ENCODE assay signal across 13 cellular contexts in genomic region chr4:83138979-83139378, GRCh38. TPM values are rescaled to one million over a fixed set of nuclear protein-coding genes. Genes with fewer than 3 reads are reported as not detected.
DNase-seq lines count a peak whose midpoint lies in the region; ATAC-seq and TF ChIP-seq lines count a peak whose summit lies in the region.
"Had no signal": no experiment of that assay in that cellular context is flagged by ENCODE, and none has a peak within 500 bp of the region (broad histone marks: within the 10 kb centered on the region; RNA-seq: fewer than 3 reads in every experiment).

No MANE protein-coding gene starts in this region.

- no peak overlapping the region for H3K27ac ChIP-seq in CD4-positive, CD25-positive, alpha-beta regulatory T cell (ENCODE audit: insufficient read depth, low read length, poor library complexity, severe bottlenecking)
- H3K27ac ChIP-seq in aorta (ENCODE audit: low read depth in 1 of 2, low read length in 2 of 2) (no peak overlapping the region), right atrium auricular region (no peak overlapping the region)
- H3K27ac ChIP-seq: pancreas had no signal

- H3K27me3 Mint-ChIP-seq in CD4-positive, CD25-positive, alpha-beta regulatory T cell = peaks cover 26% of the 10 kb centered on the region
- H3K27me3 Mint-ChIP-seq in activated CD4-positive, alpha-beta memory T cell treated with anti-CD3 and anti-CD28 coated beads for 36 hours = no peaks in the 10 kb centered on the region

- no peaks in the 10 kb centered on the region for H3K36me3 ChIP-seq in CD4-positive, CD25-positive, alpha-beta regulatory T cell (ENCODE audit: control insufficient read depth, insufficient read depth, low read length)
- no peaks in the 10 kb centered on the region for H3K36me3 ChIP-seq in aorta (ENCODE audit: control insufficient read depth in 1 of 2, insufficient read depth in 2 of 2, low read length in 1 of 2)
- no peaks in the 10 kb centered on the region for H3K36me3 ChIP-seq in right atrium auricular region
- H3K36me3 ChIP-seq: pancreas had no signal

- no peak overlapping the region for H3K4me3 Mint-ChIP-seq in CD4-positive, CD25-positive, alpha-beta regulatory T cell
- no peak overlapping the region for H3K4me3 Mint-ChIP-seq in activated CD4-positive, alpha-beta memory T cell treated with anti-CD3 and anti-CD28 coated beads for 36 hours
- H3K4me3 Mint-ChIP-seq: H9 had no signal

- no peak for TF ChIP-seq CTCF in right atrium auricular region (IDR thresholded peaks at IDR 0.05)

- peaks cover 5% of the 10 kb centered on the region for H3K36me3 Mint-ChIP-seq in CD4-positive, CD25-positive, alpha-beta regulatory T cell
- peaks cover 2% of the 10 kb centered on the region for H3K36me3 Mint-ChIP-seq in activated CD4-positive, alpha-beta memory T cell treated with anti-CD3 and anti-CD28 coated beads for 36 hours

- CTCF ChIA-PET in activated CD4-positive, alpha-beta memory T cell treated with anti-CD3 and anti-CD28 coated beads for 36 hours (lab: Charles Lee) = no interaction called here

- H3K9me3 Mint-ChIP-seq in CD4-positive, CD25-positive, alpha-beta regulatory T cell = peaks cover 0 to 10% (median 5%) of the 10 kb centered on the region in 7 donors
- H3K9me3 Mint-ChIP-seq in activated CD4-positive, alpha-beta memory T cell treated with anti-CD3 and anti-CD28 coated beads for 36 hours = peaks cover 11% of the 10 kb centered on the region

- WGBS in aorta, 2 donors = 69 to 71% methylated on average over 4 of the region's 4 CpGs

- POLR2A ChIA-PET in activated CD4-positive, alpha-beta memory T cell treated with anti-CD3 and anti-CD28 coated beads for 36 hours (lab: Charles Lee) = no interaction called here

- H3K27me3 ChIP-seq in CD4-positive, CD25-positive, alpha-beta regulatory T cell (ENCODE audit: control insufficient read depth, insufficient read depth, low read length) = no peaks in the 10 kb centered on the region
- no peaks in the 10 kb centered on the region for H3K27me3 ChIP-seq in aorta (ENCODE audit: control insufficient read depth in 1 of 2, insufficient read depth in 2 of 2, low read length in 1 of 2)
- H3K27me3 ChIP-seq in right atrium auricular region = no peaks in the 10 kb centered on the region
- H3K27me3 ChIP-seq: pancreas had no signal

- intact Hi-C loops in activated CD4-positive, alpha-beta memory T cell treated with anti-CD3 and anti-CD28 coated beads for 36 hours (cut with micrococcal nuclease) = no loop called here
- intact Hi-C loops in aorta (cut with DNase I) = no loop called here

- H3K4me1 ChIP-seq in CD4-positive, CD25-positive, alpha-beta regulatory T cell (ENCODE audit: control insufficient read depth, insufficient read depth, low read length, poor library complexity, severe bottlenecking) = no peaks in the 10 kb centered on the region
- H3K4me1 ChIP-seq in aorta (ENCODE audit: control insufficient read depth in 1 of 2, insufficient read depth in 2 of 2, low read length in 2 of 2) = no peaks in the 10 kb centered on the region
- H3K4me1 ChIP-seq in right atrium auricular region = no peaks in the 10 kb centered on the region
- H3K4me1 ChIP-seq: pancreas had no signal

- DNase-seq in CD4-positive, CD25-positive, alpha-beta regulatory T cell = peak in 1 of 3 donors; percentile 7
- DNase-seq in activated CD4-positive, alpha-beta memory T cell treated with anti-CD3 and anti-CD28 coated beads for 36 hours = peak; percentile 19
- DNase-seq in myocyte (ENCODE audit: low read depth) (peak; percentile 31), aorta (no peak), NOMO-1 treated with dmso at 0.1 percent for 144 hours (lab: John Stamatoyannopoulos, UW; ENCODE audit: unreplicated experiment) (no peak), right atrium auricular region (ENCODE audit: low spot score) (no peak)
- DNase-seq: DMS79 treated with DMSO at 0.1 percent for 48 hours, H9, NCI-H1436, NCI-H526 treated with DMSO at 0.1 percent for 48 hours, pancreas had no signal

- H3K4me1 Mint-ChIP-seq in CD4-positive, CD25-positive, alpha-beta regulatory T cell = peaks cover 6 to 22% (median 13%) of the 10 kb centered on the region in 4 donors
- H3K4me1 Mint-ChIP-seq in activated CD4-positive, alpha-beta memory T cell treated with anti-CD3 and anti-CD28 coated beads for 36 hours (ENCODE audit: low read depth) = peaks cover 2% of the 10 kb centered on the region
- H3K4me1 Mint-ChIP-seq: H9 had no signal

- no peaks in the 10 kb centered on the region for H3K9me3 ChIP-seq in CD4-positive, CD25-positive, alpha-beta regulatory T cell (ENCODE audit: control insufficient read depth in 2 of 2, low read length in 2 of 2)
- H3K9me3 ChIP-seq in aorta (ENCODE audit: control insufficient read depth, low read length) (peaks cover 4% of the 10 kb centered on the region), right atrium auricular region (peaks cover 0 to 5% of the 10 kb centered on the region in 2 donors)
- H3K9me3 ChIP-seq: pancreas had no signal

- peak overlapping the region; percentile 17 to 21 (median 18) for H3K27ac Mint-ChIP-seq in CD4-positive, CD25-positive, alpha-beta regulatory T cell
- no peak overlapping the region for H3K27ac Mint-ChIP-seq in activated CD4-positive, alpha-beta memory T cell treated with anti-CD3 and anti-CD28 coated beads for 36 hours
- H3K27ac Mint-ChIP-seq: H9 had no signal

- H3K4me3 ChIP-seq in CD4-positive, CD25-positive, alpha-beta regulatory T cell (ENCODE audit: low read depth, low read length) = no peak overlapping the region
- H3K4me3 ChIP-seq in aorta (ENCODE audit: low read length in 2 of 2) (no peak overlapping the region), right atrium auricular region (no peak overlapping the region)
- H3K4me3 ChIP-seq: pancreas had no signal

- ATAC-seq in CD4-positive, CD25-positive, alpha-beta regulatory T cell (ENCODE audit: low read depth in 2 of 2) = peak in 1 of 2 donors; percentile 53
- peak; percentile 59 for ATAC-seq in GM21423 (IDR thresholded peaks at IDR 0.05; ENCODE audit: unreplicated experiment)
- no peak for ATAC-seq in aorta (ENCODE audit: low FRiP score)
- ATAC-seq in HG02973 (IDR thresholded peaks at IDR 0.05; ENCODE audit: unreplicated experiment) = no peak
- ATAC-seq: pancreas had no signal

RNA-seq across cellular contexts. Expression of gene PLAC8, which starts 24.4 kb away (rescaled TPM):
- 70.0 TPM for total RNA-seq in CD4-positive, CD25-positive, alpha-beta regulatory T cell
- polyA plus RNA-seq in CD4-positive, CD25-positive, alpha-beta regulatory T cell = 100 to 1,000 TPM; 128 to 236 (median 189) TPM
- 10 to 100 TPM; 16.9 to 17.9 TPM for total RNA-seq in activated CD4-positive, alpha-beta memory T cell treated with anti-CD3 and anti-CD28 coated beads for 36 hours
- total RNA-seq in myocyte (4.4 and 17.5 TPM in 2 replicates), aorta (1 to 10 TPM; 3.5 to 4.2 TPM), right atrium auricular region (1 to 10 TPM in 1 of 2 donors, under 1 TPM in 1; 0.48 to 2.1 TPM)
- polyA plus RNA-seq in myocyte (2012) = 2.3 TPM
- polyA plus RNA-seq in aorta = 10 to 100 TPM in 1 of 2 donors, 1 to 10 TPM in 1; 3.2 to 48.1 TPM

Comparison
In these comparisons a context has a peak if more than half of its experiments do, and no peak if none do; other contexts are left out.
1. DNase-seq: peak in activated CD4-positive, alpha-beta memory T cell treated with anti-CD3 and anti-CD28 coated beads for 36 hours (single experiment) and myocyte (single experiment); none in aorta (0 of 2), NOMO-1 treated with dmso at 0.1 percent for 144 hours (single experiment) and right atrium auricular region (single experiment).